1 cellular context compared by ENCODE assay signal in the genomic region with DNA sequence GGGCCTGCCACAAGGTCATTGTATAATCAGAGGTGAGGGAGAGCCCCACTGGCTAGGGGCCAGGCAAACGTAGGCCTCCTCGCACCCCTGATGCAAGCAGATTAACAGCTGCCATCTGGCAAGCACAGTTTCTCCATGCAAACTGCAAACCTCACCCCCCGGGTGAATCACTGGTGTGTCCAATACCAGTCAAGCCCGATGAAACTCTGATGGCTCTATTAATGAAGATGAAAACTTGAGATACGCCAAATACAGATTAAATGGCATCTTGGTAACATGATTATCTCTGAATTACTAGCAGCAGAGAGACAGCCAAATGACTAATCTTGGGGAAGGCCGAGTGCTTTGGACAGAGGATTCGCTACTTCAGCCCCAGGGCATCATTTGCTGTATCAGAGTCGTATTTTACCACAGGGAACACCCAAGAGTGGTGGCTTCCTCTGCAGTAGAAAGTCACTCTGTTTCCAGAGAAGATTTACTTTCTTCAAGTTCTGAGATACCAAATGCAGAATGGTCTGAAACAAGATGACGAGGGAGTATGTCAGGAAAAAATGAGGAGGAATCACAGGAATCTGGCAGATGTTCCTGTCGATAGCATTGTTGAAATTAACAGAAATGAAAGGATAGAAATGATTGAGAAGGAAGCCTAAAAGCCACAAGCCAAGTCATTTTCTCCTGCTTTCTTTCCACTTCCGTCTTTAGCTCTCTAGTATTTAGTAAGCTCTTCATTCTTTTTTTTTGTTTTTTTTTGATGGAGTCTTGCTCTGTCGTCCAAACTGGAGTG.
TF ChIP-seq lines count a peak whose summit lies in the region.

No MANE protein-coding gene starts in this region.

TF ChIP-seq in IMR-90, 13 proteins besides CTCF, POLR2A, EP300 and RAD21 (continued from another document):
- TF ChIP-seq, protein P1, sequence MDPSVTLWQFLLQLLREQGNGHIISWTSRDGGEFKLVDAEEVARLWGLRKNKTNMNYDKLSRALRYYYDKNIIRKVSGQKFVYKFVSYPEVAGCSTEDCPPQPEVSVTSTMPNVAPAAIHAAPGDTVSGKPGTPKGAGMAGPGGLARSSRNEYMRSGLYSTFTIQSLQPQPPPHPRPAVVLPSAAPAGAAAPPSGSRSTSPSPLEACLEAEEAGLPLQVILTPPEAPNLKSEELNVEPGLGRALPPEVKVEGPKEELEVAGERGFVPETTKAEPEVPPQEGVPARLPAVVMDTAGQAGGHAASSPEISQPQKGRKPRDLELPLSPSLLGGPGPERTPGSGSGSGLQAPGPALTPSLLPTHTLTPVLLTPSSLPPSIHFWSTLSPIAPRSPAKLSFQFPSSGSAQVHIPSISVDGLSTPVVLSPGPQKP (IDR thresholded peaks at IDR 0.05; ENCODE audit: borderline replicate concordance, low read depth, low read length), result no peak
- no peak for TF ChIP-seq BHLHE40 (IDR thresholded peaks at IDR 0.05; ENCODE audit: low read depth, low read length)
